1 cellular context compared by ENCODE assay signal in genomic region chr2:64259301-64259700, GRCh38.
TF ChIP-seq lines count a peak whose summit lies in the region.

No MANE protein-coding gene starts in this region.

TF ChIP-seq in SK-N-SH treated with all-trans-retinoic acid at 6 μM for 48 hours, 23 proteins besides CTCF, POLR2A, EP300 and RAD21 (continued from another document):
- TF ChIP-seq PPARA (CRISPR knock-in tag; IDR thresholded peaks at IDR 0.05; ENCODE audit: borderline replicate concordance) (no peak), ESRRG (CRISPR knock-in tag; IDR thresholded peaks at IDR 0.05) (no peak), TSHZ2 (CRISPR knock-in tag; IDR thresholded peaks at IDR 0.05) (no peak), TOX (CRISPR knock-in tag; IDR thresholded peaks at IDR 0.05; ENCODE audit: borderline replicate concordance) (no peak), ZC3H10 (CRISPR knock-in tag; IDR thresholded peaks at IDR 0.05) (no peak), ZFP3 (CRISPR knock-in tag; IDR thresholded peaks at IDR 0.05) (no peak), ARNTL (CRISPR knock-in tag; IDR thresholded peaks at IDR 0.05; ENCODE audit: borderline replicate concordance, low read depth) (no peak)
- TF ChIP-seq, protein P1, sequence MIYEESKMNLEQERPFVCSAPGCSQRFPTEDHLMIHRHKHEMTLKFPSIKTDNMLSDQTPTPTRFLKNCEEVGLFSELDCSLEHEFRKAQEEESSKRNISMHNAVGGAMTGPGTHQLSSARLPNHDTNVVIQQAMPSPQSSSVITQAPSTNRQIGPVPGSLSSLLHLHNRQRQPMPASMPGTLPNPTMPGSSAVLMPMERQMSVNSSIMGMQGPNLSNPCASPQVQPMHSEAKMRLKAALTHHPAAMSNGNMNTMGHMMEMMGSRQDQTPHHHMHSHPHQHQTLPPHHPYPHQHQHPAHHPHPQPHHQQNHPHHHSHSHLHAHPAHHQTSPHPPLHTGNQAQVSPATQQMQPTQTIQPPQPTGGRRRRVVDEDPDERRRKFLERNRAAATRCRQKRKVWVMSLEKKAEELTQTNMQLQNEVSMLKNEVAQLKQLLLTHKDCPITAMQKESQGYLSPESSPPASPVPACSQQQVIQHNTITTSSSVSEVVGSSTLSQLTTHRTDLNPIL (CRISPR knock-in tag; IDR thresholded peaks at IDR 0.05; ENCODE audit: low read depth) = no peak
